11 cellular contexts compared by ENCODE assay signal in the genomic region with DNA sequence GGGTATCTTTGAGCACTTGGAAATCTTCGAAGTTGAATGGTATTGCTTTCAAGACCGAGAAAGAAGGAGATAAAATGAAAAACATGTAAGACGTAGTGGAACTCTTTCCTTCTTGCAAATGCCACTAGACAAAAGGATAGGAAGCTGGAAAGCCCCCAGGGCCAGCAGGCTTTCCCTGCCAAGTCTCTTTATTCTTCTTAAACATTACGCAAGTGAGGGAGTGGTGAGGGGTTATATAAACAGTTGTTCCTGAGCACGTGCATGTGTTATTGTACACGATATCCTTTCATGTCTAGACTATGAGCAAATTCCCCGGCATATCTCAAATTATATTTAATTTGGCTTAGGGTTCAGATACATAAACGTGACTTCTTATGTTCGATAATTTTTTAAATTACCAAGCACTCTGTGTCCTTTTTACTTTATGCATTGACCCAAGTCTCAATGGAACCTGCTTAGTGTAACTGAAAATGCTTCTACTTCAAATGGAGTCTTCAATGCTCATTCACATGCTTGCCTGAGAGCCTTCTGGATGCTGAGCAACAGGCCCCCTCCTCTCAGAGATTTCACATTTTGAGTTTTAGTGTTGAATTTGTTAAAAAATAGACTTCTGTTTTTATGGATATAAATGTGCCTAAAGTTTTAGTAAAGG. TPM values are rescaled to one million over a fixed set of nuclear protein-coding genes. Genes with fewer than 3 reads are reported as not detected.
DNase-seq lines count a peak whose midpoint lies in the region; ATAC-seq, FAIRE-seq and TF ChIP-seq lines count a peak whose summit lies in the region.
"Had no signal": no experiment of that assay in that cellular context is flagged by ENCODE, and none has a peak within 500 bp of the region (broad histone marks: within the 10 kb centered on the region; RNA-seq: fewer than 3 reads in every experiment).

No MANE protein-coding gene starts in this region.

- no peaks in the 10 kb centered on the region for H3K27me3 Mint-ChIP-seq in astrocyte (ENCODE audit: low read depth, unreplicated experiment)
- H3K27me3 Mint-ChIP-seq: activated T-cell treated with anti-CD3 and anti-CD28 coated beads, Interleukin-2, amount 50 U/mL, for 24 hours; T-helper 17 cell had no signal

- no peak overlapping the region for H2AFZ ChIP-seq in astrocyte (ENCODE audit: low read depth, low read length)

- H3K4me1 Mint-ChIP-seq in astrocyte (ENCODE audit: low read depth, unreplicated experiment) = no peaks in the 10 kb centered on the region
- H3K4me1 Mint-ChIP-seq: T-helper 17 cell had no signal

- H3K4me2 ChIP-seq in astrocyte (ENCODE audit: low read length) = no peak overlapping the region

- H3K79me2 ChIP-seq in astrocyte (ENCODE audit: insufficient read depth, low read length) = no peaks in the 10 kb centered on the region

- in situ Hi-C loops in KBM-7 (cut with MboI; ENCODE audit: low pct_unique_long_range_greater_than_20kb, low sequenced_read_pairs) = no loop called here

- TF ChIP-seq CTCF in astrocyte (IDR thresholded peaks at IDR 0.05; ENCODE audit: insufficient read depth, low read depth, low read length) (no peak), foreskin keratinocyte (conservative IDR thresholded peaks at IDR 0.05) (no peak), ovary (IDR thresholded peaks at IDR 0.05) (no peak)

- H3K36me3 Mint-ChIP-seq in astrocyte (ENCODE audit: low read depth, unreplicated experiment) = peaks cover 5% of the 10 kb centered on the region

- H4K20me1 ChIP-seq in astrocyte (ENCODE audit: insufficient read depth, low read length) = no peaks in the 10 kb centered on the region

- WGBS in ovary, 3 donors = 8 to 25% (median 9%) methylated on average over 9 of the region's 9 CpGs

- no peak overlapping the region for H3K4me3 ChIP-seq in astrocyte (ENCODE audit: insufficient read depth, low read depth, low read length)
- no peak overlapping the region for H3K4me3 ChIP-seq in ovary

- H3K9ac ChIP-seq in astrocyte (ENCODE audit: low read length) = no peak overlapping the region

- no peak for TF ChIP-seq EP300 in ovary (IDR thresholded peaks at IDR 0.05)

- H3K27me3 ChIP-seq in astrocyte (ENCODE audit: insufficient read depth, low read length) (no peaks in the 10 kb centered on the region), foreskin keratinocyte (no peaks in the 10 kb centered on the region), ovary (no peaks in the 10 kb centered on the region)

- FAIRE-seq in astrocyte (lab: Jason Lieb, UNC) = peak; percentile 20

- DNase-seq in AG08396 (ENCODE audit: low spot score) (peak; percentile 34), astrocyte (ENCODE audit: low read depth) (peak; percentile 81), foreskin keratinocyte (peak in 1 of 2 donors; percentile 44), ovary (peak; percentile 73 to 83 (median 79)), OCI-M2 (lab: John Stamatoyannopoulos, UW; ENCODE audit: unreplicated experiment) (no peak), head of caudate nucleus (no peak), KBM-7 (no peak)
- DNase-seq: activated T-cell treated with anti-CD3 and anti-CD28 coated beads, Interleukin-2, amount 50 U/mL, for 24 hours; effector CD4-positive, alpha-beta T cell; T-helper 17 cell had no signal

- ATAC-seq in foreskin keratinocyte = no peak
- no peak for ATAC-seq in GM19395 (IDR thresholded peaks at IDR 0.05; ENCODE audit: unreplicated experiment)
- ATAC-seq: T-helper 17 cell had no signal

- H3K4me1 ChIP-seq in astrocyte (ENCODE audit: insufficient read depth, low read length) (no peaks in the 10 kb centered on the region), foreskin keratinocyte (no peaks in the 10 kb centered on the region), ovary (ENCODE audit: insufficient read depth) (no peaks in the 10 kb centered on the region)

- peaks cover 13% of the 10 kb centered on the region for H3K36me3 ChIP-seq in astrocyte (ENCODE audit: insufficient read depth, low read length)
- H3K36me3 ChIP-seq in ovary = no peaks in the 10 kb centered on the region

- no peaks in the 10 kb centered on the region for H3K9me3 Mint-ChIP-seq in astrocyte (ENCODE audit: unreplicated experiment)
- H3K9me3 Mint-ChIP-seq: activated T-cell treated with anti-CD3 and anti-CD28 coated beads, Interleukin-2, amount 50 U/mL, for 24 hours had no signal

- no peak overlapping the region for H3K27ac Mint-ChIP-seq in astrocyte (ENCODE audit: unreplicated experiment)
- H3K27ac Mint-ChIP-seq: activated T-cell treated with anti-CD3 and anti-CD28 coated beads, Interleukin-2, amount 50 U/mL, for 24 hours; T-helper 17 cell had no signal

- H3K4me3 Mint-ChIP-seq in astrocyte (ENCODE audit: unreplicated experiment) = no peak overlapping the region
- H3K4me3 Mint-ChIP-seq: activated T-cell treated with anti-CD3 and anti-CD28 coated beads, Interleukin-2, amount 50 U/mL, for 24 hours; T-helper 17 cell had no signal

- intact Hi-C loops in ovary (cut with DNase I) = no loop called here
- intact Hi-C loops in head of caudate nucleus (cut with DNase I) = no loop called here

- TF ChIP-seq POLR2A in ovary (IDR thresholded peaks at IDR 0.05) = no peak

- H3K27ac ChIP-seq in astrocyte (ENCODE audit: low read depth, low read length) = no peak overlapping the region
- peak overlapping the region; percentile 30 for H3K27ac ChIP-seq in foreskin keratinocyte
- peak overlapping the region in 1 of 2 donors; percentile 70 for H3K27ac ChIP-seq in ovary

- H3K9me3 ChIP-seq in astrocyte (ENCODE audit: insufficient read depth, low read depth, low read length) (no peaks in the 10 kb centered on the region), ovary (no peaks in the 10 kb centered on the region)

RNA-seq across cellular contexts. Expression of a gene that starts 59.0 kb away (rescaled TPM):
- total RNA-seq in astrocyte (43.0 and 44.5 TPM in 2 replicates), foreskin keratinocyte (30.4 and 32.9 TPM in 2 replicates), ovary (10 to 100 TPM; 17.3 to 36.4 (median 25.9) TPM)
- polyA plus RNA-seq in foreskin keratinocyte (11.5 and 13.1 TPM in 2 replicates), ovary (10 to 100 TPM in 1 of 2 donors, 1 to 10 TPM in 1; 9.8 to 20.4 TPM)

Comparison
In these comparisons a context has a peak if more than half of its experiments do, and no peak if none do; other contexts are left out.
1. DNase-seq: peak in AG08396 (single experiment), astrocyte (single experiment) and ovary (5 of 5); none in OCI-M2 (single experiment), head of caudate nucleus (0 of 42) and KBM-7 (single experiment).